ENCODE assay signal across 1 cellular context in genomic region chr17:51164911-51165679, GRCh38.
TF ChIP-seq lines count a peak whose summit lies in the region.

No MANE protein-coding gene starts in this region.

TF ChIP-seq in GM12878, 131 proteins besides CTCF, POLR2A, EP300 and RAD21 (continued from another document):
- TF ChIP-seq PKNOX1 (IDR thresholded peaks at IDR 0.05) (0 out of 2 replicates have a peak, but pooled peaks have one; percentile 10), E2F4 (IDR thresholded peaks at IDR 0.05; ENCODE audit: low read depth, low read length) (no peak)
TF ChIP-seq in GM12878: peak in this region for 1.
